Comparison of ENCODE assay signal across 8 cellular contexts in the genomic region with DNA sequence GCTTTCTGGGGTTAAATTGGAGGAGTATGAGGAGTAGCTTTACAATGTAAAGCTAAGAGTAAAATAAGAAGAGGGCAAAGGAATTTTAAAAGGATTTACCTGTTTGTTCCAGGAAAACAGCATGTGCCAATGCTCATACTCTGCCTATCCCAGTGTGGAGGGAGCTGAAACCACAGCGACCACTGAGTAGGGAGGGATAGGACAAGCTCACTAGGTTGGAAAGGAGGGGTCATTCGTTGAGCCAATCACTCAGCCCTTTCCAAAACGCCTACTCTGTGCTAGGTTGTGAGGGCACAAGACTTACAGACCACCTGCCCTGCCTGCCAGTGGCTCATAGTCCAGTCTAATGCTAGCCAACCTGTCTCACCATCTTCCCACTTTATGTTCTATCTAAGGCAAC. TPM values are rescaled to one million over a fixed set of nuclear protein-coding genes. Genes with fewer than 3 reads are reported as not detected.
DNase-seq lines count a peak whose midpoint lies in the region; ATAC-seq, FAIRE-seq and TF ChIP-seq lines count a peak whose summit lies in the region.

No MANE protein-coding gene starts in this region.

- H3K4me3 Mint-ChIP-seq in astrocyte (ENCODE audit: unreplicated experiment): peak overlapping the region; percentile 97

- H3K36me3 ChIP-seq in astrocyte (ENCODE audit: insufficient read depth, low read length): peaks cover 4% of the 10 kb centered on the region
- peaks cover 27% of the 10 kb centered on the region for H3K36me3 ChIP-seq in mesodermal cell (ENCODE audit: control insufficient read depth, insufficient read depth, low read length)

- TF ChIP-seq CTCF in AG04450 (IDR thresholded peaks at IDR 0.05; ENCODE audit: low read depth, low read length) (no peak), astrocyte (IDR thresholded peaks at IDR 0.05; ENCODE audit: insufficient read depth, low read depth, low read length) (no peak)

- H3K79me2 ChIP-seq in astrocyte (ENCODE audit: insufficient read depth, low read length): peaks cover 62% of the 10 kb centered on the region

- peaks cover 18% of the 10 kb centered on the region for H4K20me1 ChIP-seq in astrocyte (ENCODE audit: insufficient read depth, low read length)

- ATAC-seq in GM18517 (IDR thresholded peaks at IDR 0.05; ENCODE audit: unreplicated experiment) (no peak), GM18498 (IDR thresholded peaks at IDR 0.05; ENCODE audit: unreplicated experiment) (no peak)

- H3K27me3 Mint-ChIP-seq in astrocyte (ENCODE audit: low read depth, unreplicated experiment): no peaks in the 10 kb centered on the region

- peaks cover 2% of the 10 kb centered on the region for H3K9me3 Mint-ChIP-seq in astrocyte (ENCODE audit: unreplicated experiment)

- 48 to 51% methylated on average over 3 of the region's 3 CpGs for WGBS in mesodermal cell (ENCODE audit: insufficient coverage in 2 of 2), 2 experiments

- peak overlapping the region; percentile 94 for H3K27ac Mint-ChIP-seq in astrocyte (ENCODE audit: unreplicated experiment)

- no peak for DNase-seq in AG04450 (ENCODE audit: low read depth, low spot score)
- DNase-seq in HuH-7 (ENCODE audit: low spot score): peak; percentile 57
- no peak for DNase-seq in astrocyte (ENCODE audit: low read depth)
- DNase-seq in NCI-H2171 (lab: John Stamatoyannopoulos, UW): no peak
- DNase-seq in KG1 (lab: John Stamatoyannopoulos, UW): no peak

- FAIRE-seq in astrocyte (lab: Jason Lieb, UNC): no peak

- H3K36me3 Mint-ChIP-seq in astrocyte (ENCODE audit: low read depth, unreplicated experiment): peaks cover 10% of the 10 kb centered on the region

- peak overlapping the region; percentile 73 for H3K27ac ChIP-seq in AG04450 (ENCODE audit: low read depth, low read length)
- no peak overlapping the region for H3K27ac ChIP-seq in astrocyte (ENCODE audit: low read depth, low read length)
- H3K27ac ChIP-seq in mesodermal cell (ENCODE audit: low read depth, low read length, severe bottlenecking): peak overlapping the region; percentile 93

- peak overlapping the region; percentile 99 for H3K9ac ChIP-seq in astrocyte (ENCODE audit: low read length)

- H3K9me3 ChIP-seq in AG04450 (ENCODE audit: control insufficient read depth, insufficient read depth, low read length): peaks cover 4% of the 10 kb centered on the region; the same call in 1 of the 2 replicates
- no peaks in the 10 kb centered on the region for H3K9me3 ChIP-seq in astrocyte (ENCODE audit: insufficient read depth, low read depth, low read length)
- no peaks in the 10 kb centered on the region for H3K9me3 ChIP-seq in mesodermal cell (ENCODE audit: control insufficient read depth, low read length)

- no peaks in the 10 kb centered on the region for H3K27me3 ChIP-seq in AG04450 (ENCODE audit: control insufficient read depth, insufficient read depth, low read length)
- H3K27me3 ChIP-seq in astrocyte (ENCODE audit: insufficient read depth, low read length): no peaks in the 10 kb centered on the region

- no peak overlapping the region for H2AFZ ChIP-seq in astrocyte (ENCODE audit: low read depth, low read length)

- peak overlapping the region; percentile 99 for H3K4me3 ChIP-seq in AG04450 (ENCODE audit: low read depth, low read length)
- H3K4me3 ChIP-seq in astrocyte (ENCODE audit: insufficient read depth, low read depth, low read length): peak overlapping the region; percentile 91
- peak overlapping the region; percentile 80 for H3K4me3 ChIP-seq in mesodermal cell (ENCODE audit: extremely low read depth, insufficient read depth, low read length, poor library complexity, severe bottlenecking)

- peaks cover 21% of the 10 kb centered on the region for H3K4me1 Mint-ChIP-seq in astrocyte (ENCODE audit: low read depth, unreplicated experiment)

- CTCF ChIA-PET in AG04450 (lab: Charles Lee): interaction anchor here (0.8 to 2.5 kb wide), 8 partner anchors 16 to 499 kb away, joined by 3 to 9 read pairs (median 3); a partner anchor contains a TSS

- POLR2A ChIA-PET in AG04450 (lab: Yijun Ruan, JAX): interaction anchor here (0.6 to 1.9 kb wide), 4 partner anchors 8 to 402 kb away, joined by 3 to 7 read pairs (median 5); a partner anchor contains a TSS

- peak overlapping the region; percentile 89 for H3K4me2 ChIP-seq in astrocyte (ENCODE audit: low read length)

- peaks cover 20% of the 10 kb centered on the region for H3K4me1 ChIP-seq in astrocyte (ENCODE audit: insufficient read depth, low read length)
- H3K4me1 ChIP-seq in mesodermal cell (ENCODE audit: control insufficient read depth, insufficient read depth, low read length, poor library complexity, severe bottlenecking): peaks cover 9% of the 10 kb centered on the region

RNA-seq across cellular contexts. Expression of a gene that starts 1.1 kb away (rescaled TPM):
- polyA plus RNA-seq in AG04450 (2011; rRNA removed): 62.0 and 66.4 TPM in 2 replicates
- 46.4 and 57.9 TPM in 2 replicates for polyA minus RNA-seq in AG04450 (2011; rRNA and poly(A)+ RNA removed)
- total RNA-seq in astrocyte: 82.9 and 96.0 TPM in 2 replicates
- 73.8 TPM for polyA plus RNA-seq in mesodermal cell (2013, experiment 1 of 2)
- polyA plus RNA-seq in mesodermal cell (2013, experiment 2 of 2): 81.4 TPM

RNA-seq across cellular contexts. Expression of a gene that starts 1.6 kb away (rescaled TPM):
- 46.5 and 51.3 TPM in 2 replicates for polyA plus RNA-seq in AG04450 (2011; rRNA removed)
- polyA minus RNA-seq in AG04450 (2011; rRNA and poly(A)+ RNA removed): 28.8 and 37.3 TPM in 2 replicates
- total RNA-seq in astrocyte: 60.5 and 66.0 TPM in 2 replicates
- polyA plus RNA-seq in mesodermal cell (2013, experiment 1 of 2): 53.9 TPM
- 46.3 TPM for polyA plus RNA-seq in mesodermal cell (2013, experiment 2 of 2)

RNA-seq across cellular contexts. Expression of a gene that starts 32.1 kb away (rescaled TPM):
- polyA plus RNA-seq in AG04450 (2011; rRNA removed): 0.07 and 0.09 TPM in 2 replicates
- polyA minus RNA-seq in AG04450 (2011; rRNA and poly(A)+ RNA removed): 0.09 and 0.14 TPM in 2 replicates
- 0.19 and 0.23 TPM in 2 replicates for total RNA-seq in astrocyte
- polyA plus RNA-seq in mesodermal cell (2013, experiment 1 of 2): 1.3 TPM
- 1.2 TPM for polyA plus RNA-seq in mesodermal cell (2013, experiment 2 of 2)

RNA-seq across cellular contexts. Expression of a gene that starts 51.7 kb away (rescaled TPM):
- 53.0 and 85.7 TPM in 2 replicates for polyA plus RNA-seq in AG04450 (2011; rRNA removed)
- 126 and 219 TPM in 2 replicates for polyA minus RNA-seq in AG04450 (2011; rRNA and poly(A)+ RNA removed)
- total RNA-seq in astrocyte: 169 and 177 TPM in 2 replicates
- 57.5 TPM for polyA plus RNA-seq in mesodermal cell (2013, experiment 1 of 2)
- polyA plus RNA-seq in mesodermal cell (2013, experiment 2 of 2): 48.9 TPM
